In the genomic region with DNA sequence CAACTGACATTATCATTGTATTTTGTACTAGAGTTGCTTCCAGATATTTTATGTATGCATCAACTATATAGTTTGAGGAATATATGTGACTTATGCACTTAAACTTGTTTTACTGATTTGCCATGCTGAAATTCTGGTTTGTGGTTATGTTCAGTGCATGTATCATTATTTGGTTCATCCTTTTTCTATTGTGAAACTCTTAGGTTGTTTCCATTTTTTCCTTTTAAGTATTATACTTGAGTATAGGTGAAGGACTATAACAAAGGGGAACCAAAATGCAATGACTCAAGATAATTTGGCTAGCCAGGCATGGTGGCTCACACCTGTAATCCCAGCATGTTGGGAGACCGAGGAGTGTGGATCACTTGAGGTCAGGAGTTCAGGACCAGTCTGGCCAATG, we compare ENCODE assay signal across 10 cellular contexts. TPM values are rescaled to one million over a fixed set of nuclear protein-coding genes. Genes with fewer than 3 reads are reported as not detected.
"Had no signal": no experiment of that assay in that cellular context is flagged by ENCODE, and none has a peak within 500 bp of the region (broad histone marks: within the 10 kb centered on the region; RNA-seq: fewer than 3 reads in every experiment).

No MANE protein-coding gene starts in this region.

- H3K9ac ChIP-seq: GM23248 had no signal

- ATAC-seq: GM23338, HCT116 had no signal

- H3K4me2 ChIP-seq: GM23338 had no signal

- H3K36me3 ChIP-seq: HAP-1 had no signal

- DNase-seq: GM23248, GOT3, H7, H9, HCEC 1CT, HFFc6 had no signal

- H3K9me3 Mint-ChIP-seq: GM23338, H9, HFFc6 had no signal

- H3K4me1 ChIP-seq: HAP-1 had no signal

- H3K27ac Mint-ChIP-seq: GM23338, H9, HFFc6 had no signal

- H3K9me3 ChIP-seq: HAP-1 had no signal

- H3K27ac ChIP-seq: GM23248 had no signal

- H2AFZ ChIP-seq: GM23248, GM23338 had no signal

- H3K4me1 Mint-ChIP-seq: GM23338, H9 had no signal

- H3K4me3 Mint-ChIP-seq: GM23338, H9, HFFc6 had no signal

- H3K4me3 ChIP-seq: GM23248, GM23338, HAP-1 had no signal

RNA-seq across cellular contexts. Expression of a gene that starts 21.1 kb away (rescaled TPM):
- total RNA-seq: GM23338, H1, H7, H9 had no signal
- polyA plus RNA-seq: GM23338, H1 had no signal
